In genomic region chr16:80174416-80174815, GRCh38 we compare ENCODE assay signal across 16 cellular contexts.
A peak's percentile ranks its signal among the peaks of the same experiment; 100 is the strongest.
DNase-seq lines count a peak whose midpoint lies in the region; ATAC-seq, FAIRE-seq and TF ChIP-seq lines count a peak whose summit lies in the region.
"Had no signal": no experiment of that assay in that cellular context is flagged by ENCODE, and none has a peak within 500 bp of the region (broad histone marks: within the 10 kb centered on the region; RNA-seq: fewer than 3 reads in every experiment).

No MANE protein-coding gene starts in this region.

- H3K36me3 ChIP-seq in kidney (ENCODE audit: control insufficient read depth in 1 of 2, insufficient read depth in 2 of 2, low read length in 2 of 2), result no peaks in the 10 kb centered on the region
- H3K36me3 ChIP-seq: upper lobe of left lung had no signal

- intact Hi-C loops in kidney (cut with DNase I), result no loop called here

- no peak for TF ChIP-seq CTCF in astrocyte of the cerebellum (IDR thresholded peaks at IDR 0.05; ENCODE audit: low read depth, low read length, missing control alignments)
- TF ChIP-seq CTCF in kidney (IDR thresholded peaks at IDR 0.05; ENCODE audit: borderline replicate concordance, extremely low read depth, insufficient read depth), result no peak

- no peak overlapping the region for H3K4me3 ChIP-seq in astrocyte of the cerebellum (ENCODE audit: low read depth, low read length)
- H3K4me3 ChIP-seq in kidney (ENCODE audit: low read length in 2 of 2), result no peak overlapping the region
- H3K4me3 ChIP-seq: upper lobe of left lung had no signal

- H3K4me1 ChIP-seq in kidney (ENCODE audit: control insufficient read depth in 1 of 2, insufficient read depth in 1 of 2, low read depth in 1 of 2, low read length in 2 of 2), result no peaks in the 10 kb centered on the region
- H3K4me1 ChIP-seq: upper lobe of left lung had no signal

- H3K27ac ChIP-seq in kidney (ENCODE audit: low read depth in 2 of 2, low read length in 2 of 2), result no peak overlapping the region
- H3K27ac ChIP-seq: upper lobe of left lung, VCaP had no signal

- no peak for FAIRE-seq in kidney (lab: Jason Lieb, UNC)

- no peak for ATAC-seq in HG02981 (IDR thresholded peaks at IDR 0.05; ENCODE audit: unreplicated experiment)
- ATAC-seq: esophagus mucosa, left colon had no signal

- in situ Hi-C loops in astrocyte of the cerebellum (cut with HindIII; ENCODE audit: low sequenced_read_pairs), result no loop called here

- DNase-seq in A172 (ENCODE audit: low spot score) (peak; percentile 85), H4 (ENCODE audit: low spot score) (peak; percentile 79), astrocyte of the cerebellum (ENCODE audit: low read depth) (peak; percentile 53), hepatic stellate cell (ENCODE audit: low spot score) (peak; percentile 40), kidney (no peak), NCI-H1930 (lab: John Stamatoyannopoulos, UW) (no peak), NCI-H446 (lab: John Stamatoyannopoulos, UW) (no peak)
- DNase-seq: activated T-cell treated with anti-CD3 and anti-CD28 coated beads, Interleukin-2, amount 50 U/mL, for 24 hours; GF-D8; left colon; NCI-H69; SHP77 treated with DMSO at 0.1 percent for 48 hours; upper lobe of left lung had no signal

- H3K9ac ChIP-seq in kidney (ENCODE audit: low read length in 2 of 2), result no peak overlapping the region

- H3K9me3 ChIP-seq in kidney (ENCODE audit: control insufficient read depth in 1 of 2, low read length in 2 of 2), result no peaks in the 10 kb centered on the region
- H3K9me3 ChIP-seq: upper lobe of left lung had no signal

Comparison
In these comparisons a context has a peak if more than half of its experiments do, and no peak if none do; other contexts are left out.
1. DNase-seq: peak in A172 (single experiment), H4 (single experiment), astrocyte of the cerebellum (single experiment) and hepatic stellate cell (single experiment); none in kidney (single experiment), NCI-H1930 (0 of 2) and NCI-H446 (0 of 2).